ENCODE assay signal across 12 cellular contexts in the genomic region with DNA sequence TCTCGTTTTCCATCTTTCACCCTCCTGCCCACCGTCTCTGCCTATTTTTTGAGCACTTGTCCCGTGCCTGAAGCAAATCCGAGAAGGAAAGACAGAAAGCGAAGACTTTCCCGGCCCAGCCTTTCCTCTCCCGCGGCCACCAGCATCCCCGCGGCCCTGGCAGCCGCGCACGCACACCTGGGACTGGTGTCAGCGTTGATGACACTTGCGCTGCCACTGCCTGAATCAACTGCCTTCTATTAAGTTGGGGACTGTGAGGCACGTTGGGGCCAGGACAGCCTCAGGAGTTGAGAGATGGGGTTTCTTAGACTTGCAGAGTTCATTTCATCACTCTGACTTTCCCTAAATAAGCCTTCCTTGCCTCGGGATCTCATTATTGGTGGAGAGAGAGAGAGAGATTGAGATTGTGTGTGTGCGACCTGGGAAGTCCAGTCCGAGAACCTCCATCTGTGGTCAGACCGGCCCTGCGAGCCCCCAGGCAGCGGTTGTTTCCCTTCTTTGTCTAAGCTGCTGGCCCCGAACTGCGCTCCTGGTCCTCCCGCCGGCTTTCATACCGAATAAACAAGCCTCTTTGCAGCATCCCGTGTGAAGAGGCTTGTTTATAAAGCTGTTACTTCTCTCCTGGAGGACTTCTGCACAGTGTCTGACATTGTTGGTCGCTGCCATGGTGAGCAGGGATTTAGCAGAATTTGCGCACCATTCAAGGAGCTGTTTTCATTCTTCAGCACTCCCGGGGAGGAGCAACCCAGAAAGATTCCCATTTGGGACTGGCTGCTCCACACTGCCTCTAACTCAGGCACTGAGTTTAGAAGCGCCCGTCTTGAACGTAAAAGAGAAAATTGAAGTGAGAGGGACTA. TPM values are rescaled to one million over a fixed set of nuclear protein-coding genes. Genes with fewer than 3 reads are reported as not detected.
DNase-seq lines count a peak whose midpoint lies in the region; ATAC-seq and TF ChIP-seq lines count a peak whose summit lies in the region.
"Had no signal": no experiment of that assay in that cellular context is flagged by ENCODE, and none has a peak within 500 bp of the region (broad histone marks: within the 10 kb centered on the region; RNA-seq: fewer than 3 reads in every experiment).

No MANE protein-coding gene starts in this region.

- POLR2A ChIA-PET in CD4-positive, alpha-beta memory T cell (lab: Charles Lee; ENCODE audit: partially characterized antibody) = no interaction called here

- H3K27me3 ChIP-seq in esophagus (ENCODE audit: control insufficient read depth in 1 of 2, insufficient read depth in 2 of 2, low read length in 2 of 2) (peaks cover 0 to 15% of the 10 kb centered on the region in 2 donors), muscle layer of colon (ENCODE audit: control insufficient read depth in 1 of 2, insufficient read depth in 2 of 2, low read length in 2 of 2) (no peaks in the 10 kb centered on the region), aorta (ENCODE audit: control insufficient read depth in 1 of 2, insufficient read depth in 2 of 2, low read length in 1 of 2) (no peaks in the 10 kb centered on the region)
- peaks cover 4% of the 10 kb centered on the region for H3K27me3 ChIP-seq in CD4-positive, alpha-beta memory T cell (ENCODE audit: insufficient read depth, low read length)

- no peaks in the 10 kb centered on the region for H3K4me1 Mint-ChIP-seq in natural killer cell treated with Interleukin-12 subunit alpha and Interleukin-12 subunit beta and Interleukin-15 and Interleukin-18, amount 100 ng/mL, for 72 hours (ENCODE audit: low read depth in 2 of 2)
- H3K4me1 Mint-ChIP-seq in natural killer cell = no peaks in the 10 kb centered on the region
- H3K4me1 Mint-ChIP-seq in CD4-positive, alpha-beta memory T cell = peaks cover 0 to 16% (median 3%) of the 10 kb centered on the region in 4 donors

- no peak for TF ChIP-seq CTCF in natural killer cell (IDR thresholded peaks at IDR 0.05)

- intact Hi-C loops in natural killer cell (cut with micrococcal nuclease) = no loop called here
- intact Hi-C loops in aorta (cut with DNase I) = loop anchor here in 1 of 2 donors (5.0 kb wide), 1 partner anchor 47 kb away; no protein-coding TSS in a partner anchor
- intact Hi-C loops in CD4-positive, alpha-beta memory T cell (cut with micrococcal nuclease) = no loop called here

- H3K9me3 ChIP-seq in esophagus (ENCODE audit: control insufficient read depth in 2 of 2, insufficient read depth in 1 of 2, low read depth in 1 of 2, low read length in 1 of 2) (peaks cover 0 to 2% of the 10 kb centered on the region in 2 donors), muscle layer of colon (ENCODE audit: low read length) (no peaks in the 10 kb centered on the region), aorta (ENCODE audit: control insufficient read depth, low read length) (no peaks in the 10 kb centered on the region)
- no peaks in the 10 kb centered on the region for H3K9me3 ChIP-seq in CD4-positive, alpha-beta memory T cell (ENCODE audit: control insufficient read depth in 1 of 2, low read length in 2 of 2)

- 2 to 3% methylated on average over 34 of the region's 34 CpGs for WGBS in esophagus, 2 donors
- WGBS in aorta, 2 donors = 1% methylated on average over 34 of the region's 34 CpGs

- H3K4me3 ChIP-seq in esophagus (ENCODE audit: low read depth in 1 of 2, low read length in 2 of 2) (peak overlapping the region; percentile 17 to 50), muscle layer of colon (ENCODE audit: low read depth in 1 of 2, low read length in 2 of 2) (peak overlapping the region; percentile 70 to 91), aorta (ENCODE audit: low read length in 2 of 2) (peak overlapping the region; percentile 45 to 53)
- no peak overlapping the region for H3K4me3 ChIP-seq in CD4-positive, alpha-beta memory T cell (ENCODE audit: low read length in 2 of 2)

- peak overlapping the region; percentile 69 for H3K9ac ChIP-seq in muscle layer of colon (ENCODE audit: low read length)

- H3K4me3 Mint-ChIP-seq in natural killer cell treated with Interleukin-12 subunit alpha and Interleukin-12 subunit beta and Interleukin-15 and Interleukin-18, amount 100 ng/mL, for 72 hours = peak overlapping the region; percentile 29
- no peak overlapping the region for H3K4me3 Mint-ChIP-seq in natural killer cell
- H3K4me3 Mint-ChIP-seq in CD4-positive, alpha-beta memory T cell = peak overlapping the region in 1 of 8 donors; percentile 23
- H3K4me3 Mint-ChIP-seq: activated B cell treated with CpG ODN at 0.5 μM for 24 hours; CD4-positive, CD25-positive, alpha-beta regulatory T cell had no signal

- no peak for ATAC-seq in natural killer cell treated with Interleukin-12 subunit alpha and Interleukin-12 subunit beta and Interleukin-15 and Interleukin-18, amount 100 ng/mL, for 72 hours
- no peak for ATAC-seq in natural killer cell
- peak; percentile 72 for ATAC-seq in aorta (ENCODE audit: low FRiP score)
- ATAC-seq in HG02623 (IDR thresholded peaks at IDR 0.05; ENCODE audit: unreplicated experiment) = no peak

- H3K27ac ChIP-seq in esophagus (ENCODE audit: low read depth in 2 of 2, low read length in 1 of 2) (peak overlapping the region; percentile 61 to 79), muscle layer of colon (ENCODE audit: low read depth, low read length) (peak overlapping the region; percentile 88), aorta (ENCODE audit: low read depth in 1 of 2, low read length in 2 of 2) (peak overlapping the region; percentile 16 to 58)
- no peak overlapping the region for H3K27ac ChIP-seq in CD4-positive, alpha-beta memory T cell (ENCODE audit: low read depth, low read length)
- H3K27ac ChIP-seq: brain microvascular endothelial cell had no signal

- CTCF ChIA-PET in CD4-positive, alpha-beta memory T cell (lab: Charles Lee; ENCODE audit: partially characterized antibody) = no interaction called here

- peaks cover 8% of the 10 kb centered on the region for H3K36me3 Mint-ChIP-seq in natural killer cell treated with Interleukin-12 subunit alpha and Interleukin-12 subunit beta and Interleukin-15 and Interleukin-18, amount 100 ng/mL, for 72 hours
- peaks cover 8% of the 10 kb centered on the region for H3K36me3 Mint-ChIP-seq in natural killer cell
- no peaks in the 10 kb centered on the region for H3K36me3 Mint-ChIP-seq in CD4-positive, alpha-beta memory T cell
- H3K36me3 Mint-ChIP-seq: CD4-positive, CD25-positive, alpha-beta regulatory T cell had no signal

- H3K36me3 ChIP-seq in esophagus (ENCODE audit: control insufficient read depth in 2 of 2, insufficient read depth in 2 of 2, low read length in 1 of 2) = no peaks in the 10 kb centered on the region
- no peaks in the 10 kb centered on the region for H3K36me3 ChIP-seq in muscle layer of colon (ENCODE audit: insufficient read depth, low read length)
- no peaks in the 10 kb centered on the region for H3K36me3 ChIP-seq in aorta (ENCODE audit: control insufficient read depth in 1 of 2, insufficient read depth in 2 of 2, low read length in 1 of 2)
- H3K36me3 ChIP-seq in CD4-positive, alpha-beta memory T cell (ENCODE audit: insufficient read depth, low read length) = no peaks in the 10 kb centered on the region
- H3K36me3 ChIP-seq: brain microvascular endothelial cell had no signal

- H3K27me3 Mint-ChIP-seq in natural killer cell treated with Interleukin-12 subunit alpha and Interleukin-12 subunit beta and Interleukin-15 and Interleukin-18, amount 100 ng/mL, for 72 hours = peaks cover 28 to 34% of the 10 kb centered on the region in 2 donors
- H3K27me3 Mint-ChIP-seq in natural killer cell (ENCODE audit: low read depth in 2 of 2) = peaks cover 28 to 38% of the 10 kb centered on the region in 2 donors
- peaks cover 27 to 30% of the 10 kb centered on the region in 2 donors for H3K27me3 Mint-ChIP-seq in CD4-positive, alpha-beta memory T cell

- no peaks in the 10 kb centered on the region for H3K9me3 Mint-ChIP-seq in natural killer cell treated with Interleukin-12 subunit alpha and Interleukin-12 subunit beta and Interleukin-15 and Interleukin-18, amount 100 ng/mL, for 72 hours
- no peaks in the 10 kb centered on the region for H3K9me3 Mint-ChIP-seq in natural killer cell
- peaks cover 0 to 11% (median 2%) of the 10 kb centered on the region in 8 donors for H3K9me3 Mint-ChIP-seq in CD4-positive, alpha-beta memory T cell
- H3K9me3 Mint-ChIP-seq: activated B cell treated with CpG ODN at 0.5 μM for 24 hours had no signal

- H3K4me1 ChIP-seq in esophagus (ENCODE audit: control insufficient read depth in 2 of 2, insufficient read depth in 2 of 2, low read length in 1 of 2) (peaks cover 3 to 8% of the 10 kb centered on the region in 2 donors), muscle layer of colon (ENCODE audit: insufficient read depth, low read length) (peaks cover 33% of the 10 kb centered on the region), aorta (ENCODE audit: control insufficient read depth in 1 of 2, insufficient read depth in 2 of 2, low read length in 2 of 2) (peaks cover 0 to 3% of the 10 kb centered on the region in 2 donors)
- H3K4me1 ChIP-seq in CD4-positive, alpha-beta memory T cell (ENCODE audit: insufficient read depth, low read length) = no peaks in the 10 kb centered on the region

- no peak overlapping the region for H3K27ac Mint-ChIP-seq in natural killer cell treated with Interleukin-12 subunit alpha and Interleukin-12 subunit beta and Interleukin-15 and Interleukin-18, amount 100 ng/mL, for 72 hours
- no peak overlapping the region for H3K27ac Mint-ChIP-seq in natural killer cell
- peak overlapping the region in 1 of 7 donors; percentile 11 for H3K27ac Mint-ChIP-seq in CD4-positive, alpha-beta memory T cell
- H3K27ac Mint-ChIP-seq: activated B cell treated with CpG ODN at 0.5 μM for 24 hours; CD4-positive, CD25-positive, alpha-beta regulatory T cell had no signal

- DNase-seq in natural killer cell treated with Interleukin-12 subunit alpha and Interleukin-12 subunit beta and Interleukin-15 and Interleukin-18, amount 100 ng/mL, for 72 hours (ENCODE audit: low spot score) = no peak
- DNase-seq in natural killer cell (no peak), aorta (no peak), NCI-H1694 treated with DMSO at 0.1 percent for 48 hours (lab: John Stamatoyannopoulos, UW) (no peak)
- DNase-seq in CD4-positive, alpha-beta memory T cell = no peak
- DNase-seq: activated B cell treated with CpG ODN at 0.5 μM for 24 hours; CD4-positive, CD25-positive, alpha-beta regulatory T cell had no signal

RNA-seq across cellular contexts. Expression of gene PDZRN4, which starts 1.5 kb away (rescaled TPM):
- not detected for total RNA-seq in natural killer cell treated with Interleukin-12 subunit alpha and Interleukin-12 subunit beta and Interleukin-15 and Interleukin-18, amount 100 ng/mL, for 72 hours
- total RNA-seq in natural killer cell = not detected
- polyA plus RNA-seq in esophagus = 1 to 10 TPM in 1 of 2 donors, under 1 TPM in 1; 0.59 to 1.8 TPM
- total RNA-seq in aorta = 10 to 100 TPM in 1 of 2 donors, 1 to 10 TPM in 1; 6.8 to 11.2 TPM
- polyA plus RNA-seq in aorta = 1 to 10 TPM; 1.2 to 1.8 TPM
- not detected for total RNA-seq in CD4-positive, alpha-beta memory T cell
- polyA plus RNA-seq in CD4-positive, alpha-beta memory T cell = not detected
- total RNA-seq: activated B cell treated with CpG ODN at 0.5 μM for 24 hours; CD4-positive, CD25-positive, alpha-beta regulatory T cell; lung microvascular endothelial cell had no signal
- polyA plus RNA-seq: CD4-positive, CD25-positive, alpha-beta regulatory T cell had no signal

Comparison
In these comparisons a context has a peak if more than half of its experiments do, and no peak if none do; other contexts are left out.
1. H3K4me3 ChIP-seq: peak in esophagus (2 of 2), muscle layer of colon (2 of 2) and aorta (2 of 2); none in CD4-positive, alpha-beta memory T cell (0 of 2).
2. RNA of gene PDZRN4, which starts 1.5 kb away (total RNA-seq): 6.8 to 11.2 TPM in aorta; not detected in natural killer cell treated with Interleukin-12 subunit alpha and Interleukin-12 subunit beta and Interleukin-15 and Interleukin-18, amount 100 ng/mL, for 72 hours, not detected in natural killer cell and not detected in CD4-positive, alpha-beta memory T cell; every median in the first group is over 4 times any median in the second.